ENCODE assay signal across 14 cellular contexts in genomic region chr13:31134055-31134711, GRCh38. TPM values are rescaled to one million over a fixed set of nuclear protein-coding genes. Genes with fewer than 3 reads are reported as not detected.
DNase-seq lines count a peak whose midpoint lies in the region; ATAC-seq lines count a peak whose summit lies in the region.
"Had no signal": no experiment of that assay in that cellular context is flagged by ENCODE, and none has a peak within 500 bp of the region (broad histone marks: within the 10 kb centered on the region; RNA-seq: fewer than 3 reads in every experiment).

No MANE protein-coding gene starts in this region.

- H3K9me3 Mint-ChIP-seq in activated T-cell treated with anti-CD3 and anti-CD28 coated beads, Interleukin-2, amount 50 U/mL, for 24 hours: no peaks in the 10 kb centered on the region
- H3K9me3 Mint-ChIP-seq in activated naive CD8-positive, alpha-beta T cell treated with anti-CD3 and anti-CD28 coated beads, Interleukin-2, amount 10 ng/mL, durations not matched to agents 7 days and 5 days: no peaks in the 10 kb centered on the region
- H3K9me3 Mint-ChIP-seq in stimulated activated naive CD8-positive, alpha-beta T cell treated with anti-CD3 and anti-CD28 coated beads, Interleukin-15, amount 100 ng/mL, for 72 hours: no peaks in the 10 kb centered on the region
- H3K9me3 Mint-ChIP-seq: effector memory CD8-positive, alpha-beta T cell had no signal

- peaks cover 4% of the 10 kb centered on the region for H3K27me3 Mint-ChIP-seq in activated T-cell treated with anti-CD3 and anti-CD28 coated beads, Interleukin-2, amount 50 U/mL, for 24 hours
- no peaks in the 10 kb centered on the region for H3K27me3 Mint-ChIP-seq in activated naive CD8-positive, alpha-beta T cell treated with anti-CD3 and anti-CD28 coated beads, Interleukin-2, amount 10 ng/mL, durations not matched to agents 7 days and 5 days
- peaks cover 3% of the 10 kb centered on the region for H3K27me3 Mint-ChIP-seq in stimulated activated naive CD8-positive, alpha-beta T cell treated with anti-CD3 and anti-CD28 coated beads, Interleukin-15, amount 100 ng/mL, for 72 hours

- peak; percentile 73 for ATAC-seq in activated naive CD8-positive, alpha-beta T cell treated with anti-CD3 and anti-CD28 coated beads, Interleukin-2, amount 10 ng/mL, durations not matched to agents 7 days and 5 days (ENCODE audit: low read depth)
- ATAC-seq in stimulated activated naive CD8-positive, alpha-beta T cell treated with anti-CD3 and anti-CD28 coated beads, Interleukin-15, amount 100 ng/mL, for 72 hours: peak; percentile 92
- ATAC-seq in GM19463 (IDR thresholded peaks at IDR 0.05; ENCODE audit: unreplicated experiment) (no peak), HG02678 (IDR thresholded peaks at IDR 0.05; ENCODE audit: unreplicated experiment) (no peak)
- ATAC-seq: effector memory CD8-positive, alpha-beta T cell had no signal

- H3K27ac Mint-ChIP-seq in activated T-cell treated with anti-CD3 and anti-CD28 coated beads, Interleukin-2, amount 50 U/mL, for 24 hours: peak overlapping the region; percentile 81
- H3K27ac Mint-ChIP-seq in activated naive CD8-positive, alpha-beta T cell treated with anti-CD3 and anti-CD28 coated beads, Interleukin-2, amount 10 ng/mL, durations not matched to agents 7 days and 5 days: peak overlapping the region; percentile 72
- peak overlapping the region; percentile 89 to 91 for H3K27ac Mint-ChIP-seq in stimulated activated naive CD8-positive, alpha-beta T cell treated with anti-CD3 and anti-CD28 coated beads, Interleukin-15, amount 100 ng/mL, for 72 hours
- H3K27ac Mint-ChIP-seq: effector memory CD8-positive, alpha-beta T cell had no signal

- POLR2A ChIA-PET in activated naive CD8-positive, alpha-beta T cell treated with anti-CD3 and anti-CD28 coated beads, Interleukin-2, amount 10 ng/mL, durations not matched to agents 7 days and 5 days (lab: Charles Lee): no interaction called here

- DNase-seq in activated T-cell treated with anti-CD3 and anti-CD28 coated beads, Interleukin-2, amount 50 U/mL, for 24 hours: no peak
- DNase-seq in activated T-cell treated with anti-CD3 and anti-CD28 coated beads, Interleukin-2, amount 50 U/mL, for 1 hour: no peak
- DNase-seq in OCI-M1 (lab: John Stamatoyannopoulos, UW) (peak; percentile 40), DMS 273 (lab: John Stamatoyannopoulos, UW; ENCODE audit: unreplicated experiment) (no peak)
- no peak for DNase-seq in activated naive CD8-positive, alpha-beta T cell treated with anti-CD3 and anti-CD28 coated beads, Interleukin-2, amount 10 ng/mL, durations not matched to agents 7 days and 5 days
- DNase-seq in stimulated activated naive CD8-positive, alpha-beta T cell treated with anti-CD3 and anti-CD28 coated beads, Interleukin-15, amount 100 ng/mL, for 72 hours: peak in 1 of 2 donors; percentile 18
- DNase-seq: activated gamma-delta T cell; DMS153; effector memory CD8-positive, alpha-beta T cell; KBM-7; NCI-H1930; stimulated activated CD4-positive, alpha-beta T cell treated with anti-CD3 and anti-CD28 coated beads, Interleukin-4, amount 100 ng/mL, for 1 hour had no signal

- no peak overlapping the region for H3K4me3 Mint-ChIP-seq in activated T-cell treated with anti-CD3 and anti-CD28 coated beads, Interleukin-2, amount 50 U/mL, for 24 hours
- peak overlapping the region; percentile 20 for H3K4me3 Mint-ChIP-seq in activated naive CD8-positive, alpha-beta T cell treated with anti-CD3 and anti-CD28 coated beads, Interleukin-2, amount 10 ng/mL, durations not matched to agents 7 days and 5 days
- peak overlapping the region; percentile 40 to 41 for H3K4me3 Mint-ChIP-seq in stimulated activated naive CD8-positive, alpha-beta T cell treated with anti-CD3 and anti-CD28 coated beads, Interleukin-15, amount 100 ng/mL, for 72 hours
- H3K4me3 Mint-ChIP-seq: effector memory CD8-positive, alpha-beta T cell had no signal

- H3K4me1 Mint-ChIP-seq in activated T-cell treated with anti-CD3 and anti-CD28 coated beads, Interleukin-2, amount 50 U/mL, for 24 hours (ENCODE audit: low read depth): peaks cover 71% of the 10 kb centered on the region
- peaks cover 39% of the 10 kb centered on the region for H3K4me1 Mint-ChIP-seq in activated naive CD8-positive, alpha-beta T cell treated with anti-CD3 and anti-CD28 coated beads, Interleukin-2, amount 10 ng/mL, durations not matched to agents 7 days and 5 days
- peaks cover 73% of the 10 kb centered on the region for H3K4me1 Mint-ChIP-seq in stimulated activated naive CD8-positive, alpha-beta T cell treated with anti-CD3 and anti-CD28 coated beads, Interleukin-15, amount 100 ng/mL, for 72 hours

- peaks cover 69% of the 10 kb centered on the region for H3K36me3 Mint-ChIP-seq in activated T-cell treated with anti-CD3 and anti-CD28 coated beads, Interleukin-2, amount 50 U/mL, for 24 hours (ENCODE audit: low read depth)
- H3K36me3 Mint-ChIP-seq in activated naive CD8-positive, alpha-beta T cell treated with anti-CD3 and anti-CD28 coated beads, Interleukin-2, amount 10 ng/mL, durations not matched to agents 7 days and 5 days: peaks cover 43% of the 10 kb centered on the region

RNA-seq across cellular contexts. Expression of gene HSPH1, which starts 27.5 kb away (rescaled TPM):
- total RNA-seq in activated naive CD8-positive, alpha-beta T cell treated with anti-CD3 and anti-CD28 coated beads, Interleukin-2, amount 10 ng/mL, durations not matched to agents 7 days and 5 days: 10 to 100 TPM; 71.2 to 88.2 TPM

Comparison
In these comparisons a context has a peak if more than half of its experiments do, and no peak if none do; other contexts are left out.
1. ATAC-seq: peak in activated naive CD8-positive, alpha-beta T cell treated with anti-CD3 and anti-CD28 coated beads, Interleukin-2, amount 10 ng/mL, durations not matched to agents 7 days and 5 days (single experiment) and stimulated activated naive CD8-positive, alpha-beta T cell treated with anti-CD3 and anti-CD28 coated beads, Interleukin-15, amount 100 ng/mL, for 72 hours (single experiment); none in GM19463 (single experiment) and HG02678 (single experiment).
2. Peak in every context shown above with its lines, with median percentiles within 50 percentile points of each other: H3K27ac Mint-ChIP-seq.